In genomic region chr15:93127286-93127685, GRCh38 we compare ENCODE assay signal across 16 cellular contexts. TPM values are rescaled to one million over a fixed set of nuclear protein-coding genes. Genes with fewer than 3 reads are reported as not detected.
"Had no signal": no experiment of that assay in that cellular context is flagged by ENCODE, and none has a peak within 500 bp of the region (broad histone marks: within the 10 kb centered on the region; RNA-seq: fewer than 3 reads in every experiment).

No MANE protein-coding gene starts in this region.

- H3K36me3 ChIP-seq: pancreas, prostate gland, spleen, tibial nerve, uterus had no signal

- H3K27me3 ChIP-seq: hepatocyte, pancreas, spleen, tibial nerve, uterus had no signal

- H3K4me3 ChIP-seq: hepatocyte, lung, pancreas, prostate gland, spleen, tibial nerve, uterus had no signal

- H3K4me1 ChIP-seq: pancreas, prostate gland, spleen, uterus had no signal

- H3K9me3 ChIP-seq: pancreas, prostate gland, spleen, tibial nerve, uterus had no signal

- H3K27ac ChIP-seq: hepatocyte, pancreas, prostate gland, spleen, uterus had no signal

- ATAC-seq: natural killer cell; stimulated activated effector memory CD8-positive, alpha-beta T cell treated with anti-CD3 and anti-CD28 coated beads, Interleukin-12 subunit alpha, Interleukin-12 subunit beta, amount 100 ng/mL, for 72 hours had no signal

- DNase-seq: head of caudate nucleus; islet precursor cell; mesendoderm; naive B cell; natural killer cell; small intestine; spleen; stimulated activated CD4-positive, alpha-beta T cell treated with anti-CD3 and anti-CD28 coated beads, Interleukin-4, amount 100 ng/mL, for 24 hours; stimulated activated naive CD4-positive, alpha-beta T cell had no signal

RNA-seq across cellular contexts. Expression of gene RGMA, which starts 38.3 kb away (rescaled TPM):
- total RNA-seq: natural killer cell had no signal
